Comparison of ENCODE assay signal across 11 cellular contexts in the genomic region with DNA sequence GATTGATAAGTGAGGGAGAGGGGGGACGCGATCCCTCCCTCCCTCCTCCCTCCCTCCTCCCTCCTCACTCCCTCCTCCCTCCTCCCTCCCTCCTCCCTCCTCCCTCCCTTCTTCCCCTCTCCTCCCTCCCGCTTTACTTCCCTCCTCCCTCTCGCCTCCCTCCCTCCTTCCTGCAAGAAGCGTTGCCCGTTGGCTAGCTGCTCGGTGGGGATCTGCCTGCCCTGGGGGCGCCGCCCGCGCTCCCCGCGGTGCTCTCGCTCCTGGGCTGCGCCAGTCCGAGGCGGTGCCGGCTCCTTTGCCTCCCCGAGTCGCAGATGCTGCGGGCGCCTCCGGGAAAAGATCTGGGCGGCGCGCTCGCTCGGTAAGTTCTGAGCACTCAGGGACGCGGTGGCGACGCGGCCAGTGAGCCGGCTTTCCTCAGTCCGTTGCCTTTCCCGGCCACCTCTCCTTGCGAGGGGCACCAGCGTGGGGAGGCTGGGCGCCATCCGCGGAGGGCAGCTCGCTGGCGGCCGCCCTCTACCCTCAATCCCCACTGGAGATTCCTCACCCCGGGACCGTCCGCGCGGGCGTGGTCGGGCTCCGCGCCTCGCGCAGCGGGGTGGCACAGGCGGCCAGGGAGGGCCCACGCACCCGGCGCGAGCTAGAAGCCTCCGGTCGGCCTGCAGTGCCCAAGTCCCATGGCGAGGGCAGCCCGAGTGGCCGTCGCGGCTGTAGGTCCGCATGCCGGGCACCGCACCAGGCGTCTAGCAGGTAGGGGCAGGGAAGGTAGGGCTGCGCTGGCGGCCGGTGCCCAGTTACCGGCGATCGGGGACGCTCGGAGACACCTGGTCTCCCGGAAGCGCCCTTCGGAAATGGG. TPM values are rescaled to one million over a fixed set of nuclear protein-coding genes. Genes with fewer than 3 reads are reported as not detected.
DNase-seq lines count a peak whose midpoint lies in the region; ATAC-seq and TF ChIP-seq lines count a peak whose summit lies in the region.
"Had no signal": no experiment of that assay in that cellular context is flagged by ENCODE, and none has a peak within 500 bp of the region (broad histone marks: within the 10 kb centered on the region; RNA-seq: fewer than 3 reads in every experiment).

SLITRK2 (plus strand) TSS at position 164 of the 856 bp plus-strand sequence. CDS start 4,597 bp downstream, outside the sequence.

- H3K27ac Mint-ChIP-seq in effector memory CD8-positive, alpha-beta T cell = no peak within 1 kb of the TSS

- no peaks in the 10 kb centered on the region for H3K4me1 ChIP-seq in GM23248 (ENCODE audit: insufficient read depth)
- H3K4me1 ChIP-seq in iPS-20b (ENCODE audit: insufficient read depth, low read length) = 0 out of 2 replicates have a peak, but pooled peaks cover 4% of the 10 kb centered on the region

- H3K36me3 ChIP-seq in GM23248 (ENCODE audit: low read depth) (no peaks in the 10 kb centered on the region), iPS-20b (ENCODE audit: insufficient read depth, low read depth, low read length) (no peaks in the 10 kb centered on the region)

- no peaks in the 10 kb centered on the region for H3K79me2 ChIP-seq in GM23248 (ENCODE audit: insufficient read depth)

- H3K9ac ChIP-seq in GM23248 (no peak within 1 kb of the TSS), iPS-20b (ENCODE audit: low read depth, low read length) (no peak within 1 kb of the TSS)

- WGBS in GM23248 (ENCODE audit: low coverage in 1 of 2, low lambda C conversion rate in 2 of 2, missing lambda C conversion rate in 2 of 2), 2 experiments = 3% methylated on average over 27 to 34 of the region's 83 CpGs

- H3K27me3 ChIP-seq in GM23248 (replicated peaks; ENCODE audit: insufficient read depth) (no peaks in the 10 kb centered on the region; the same call in 1 of the 2 replicates), iPS-20b (ENCODE audit: insufficient read depth, low read length) (peaks cover 98% of the 10 kb centered on the region)

- peaks cover 0 to 39% of the 10 kb centered on the region in 2 donors for H3K27me3 Mint-ChIP-seq in effector memory CD8-positive, alpha-beta T cell

- intact Hi-C loops in sciatic nerve (cut with DNase I) = no loop called here

- no peaks in the 10 kb centered on the region for H4K20me1 ChIP-seq in GM23248 (ENCODE audit: insufficient read depth)

- H3K4me3 ChIP-seq in GM23248 (no peak within 1 kb of the TSS), astrocyte of the cerebellum (ENCODE audit: low read depth, low read length) (peak within 1 kb of the TSS; percentile 32), iPS-20b (ENCODE audit: low read length) (peak within 1 kb of the TSS; percentile 63)

- ATAC-seq in sciatic nerve (peak; percentile 44), HG02798 (IDR thresholded peaks at IDR 0.05; ENCODE audit: poor library complexity, unreplicated experiment) (no peak)
- ATAC-seq in effector memory CD8-positive, alpha-beta T cell (replicated peaks) = no peak

- H3K9me3 Mint-ChIP-seq in effector memory CD8-positive, alpha-beta T cell = peaks cover 0 to 4% of the 10 kb centered on the region in 2 donors

- H3K4me1 Mint-ChIP-seq in effector memory CD8-positive, alpha-beta T cell (ENCODE audit: low read depth in 2 of 2) = no peaks in the 10 kb centered on the region

- no peaks in the 10 kb centered on the region for H3K9me2 ChIP-seq in GM23248 (ENCODE audit: insufficient read depth)

- H3K36me3 Mint-ChIP-seq in effector memory CD8-positive, alpha-beta T cell (ENCODE audit: insufficient read depth) = peaks cover 3% of the 10 kb centered on the region

- H3K27ac ChIP-seq in GM23248 = no peak within 1 kb of the TSS
- H3K27ac ChIP-seq in iPS-20b (ENCODE audit: low read length) = no peak within 1 kb of the TSS

- in situ Hi-C loops in GM23248 (cut with MboI) = no loop called here
- in situ Hi-C loops in astrocyte of the cerebellum (cut with HindIII; ENCODE audit: low sequenced_read_pairs) = no loop called here

- no peak for TF ChIP-seq CTCF in astrocyte of the cerebellum (IDR thresholded peaks at IDR 0.05; ENCODE audit: low read depth, low read length, missing control alignments)

- H3K4me3 Mint-ChIP-seq in effector memory CD8-positive, alpha-beta T cell = no peak within 1 kb of the TSS

- no peaks in the 10 kb centered on the region for H3F3A ChIP-seq in GM23248 (ENCODE audit: insufficient read depth)

- H3K9me3 ChIP-seq in GM23248 (ENCODE audit: low read depth) (no peaks in the 10 kb centered on the region), iPS-20b (ENCODE audit: insufficient read depth, low read depth, low read length) (no peaks in the 10 kb centered on the region)

- no peak within 1 kb of the TSS for H2AFZ ChIP-seq in GM23248

- no peak within 1 kb of the TSS for H3K4me2 ChIP-seq in GM23248 (ENCODE audit: unreplicated experiment)

- DNase-seq in GM23248 (peak; percentile 4), astrocyte of the cerebellum (ENCODE audit: low read depth) (no peak), sciatic nerve (ENCODE audit: low spot score) (no peak), NCI-H146 treated with DMSO at 0.1 percent for 48 hours (lab: John Stamatoyannopoulos, UW; ENCODE audit: unreplicated experiment) (no peak), NCI-H2029 treated with DMSO at 0.1 percent for 48 hours (lab: John Stamatoyannopoulos, UW) (no peak)
- DNase-seq in effector memory CD8-positive, alpha-beta T cell = no peak
- DNase-seq: erythroblast, NCI-H510A had no signal

RNA-seq across cellular contexts. Expression of gene SLITRK2, which starts in this region (rescaled TPM):
- total RNA-seq in GM23248 (2014; rRNA removed; shearing (Covaris generic)) = not detected in 2 replicates
- polyA plus RNA-seq in GM23248 (2016; fragmentation: Nextera tagmentation; extraction: Ambion mirVana) = not detected in 2 replicates
- 10.8 TPM for total RNA-seq in sciatic nerve
- total RNA-seq: HT1080 had no signal

Comparison
In these comparisons a context has a peak if more than half of its experiments do, and no peak if none do; other contexts are left out.
1. RNA of gene SLITRK2 (total RNA-seq): 10.8 TPM in sciatic nerve (single experiment); not detected in GM23248; every median in the first group is over 10 times any median in the second.
2. Peak in DNase-seq in GM23248; RNA of the gene not detected or under 1 TPM.